ENCODE assay signal across 30 cellular contexts in genomic region chr7:74350751-74351150, GRCh38.
"Had no signal": no experiment of that assay in that cellular context is flagged by ENCODE, and none has a peak within 500 bp of the region (broad histone marks: within the 10 kb centered on the region; RNA-seq: fewer than 3 reads in every experiment).

No MANE protein-coding gene starts in this region.

- H3K27ac Mint-ChIP-seq: naive thymus-derived CD4-positive, alpha-beta T cell; natural killer cell treated with Interleukin-12 subunit alpha and Interleukin-12 subunit beta and Interleukin-15 and Interleukin-18, amount 100 ng/mL, for 72 hours; stimulated activated naive B cell treated with anti-CD40 and anti-IgM and Interleukin-4, amounts not matched to agents 10 μg/mL and 1 μg/mL and 100 μg/mL, for 72 hours had no signal

- H3K36me3 Mint-ChIP-seq: natural killer cell treated with Interleukin-12 subunit alpha and Interleukin-12 subunit beta and Interleukin-15 and Interleukin-18, amount 100 ng/mL, for 72 hours had no signal

- H3K36me3 ChIP-seq: pancreas, prostate gland, upper lobe of right lung had no signal

- H3K4me1 ChIP-seq: left ventricle myocardium inferior, pancreas, prostate gland, suprapubic skin, upper lobe of right lung had no signal

- H3K9me3 Mint-ChIP-seq: immature natural killer cell; natural killer cell treated with Interleukin-12 subunit alpha and Interleukin-12 subunit beta and Interleukin-15 and Interleukin-18, amount 100 ng/mL, for 72 hours had no signal

- H3K27me3 Mint-ChIP-seq: naive thymus-derived CD4-positive, alpha-beta T cell; natural killer cell treated with Interleukin-12 subunit alpha and Interleukin-12 subunit beta and Interleukin-15 and Interleukin-18, amount 100 ng/mL, for 72 hours; stimulated activated naive B cell treated with anti-CD40 and anti-IgM and Interleukin-4, amounts not matched to agents 10 μg/mL and 1 μg/mL and 100 μg/mL, for 72 hours had no signal

- FAIRE-seq: islet of Langerhans, kidney, pancreas, urothelium cell line had no signal

- H3K4me3 Mint-ChIP-seq: immature natural killer cell; natural killer cell treated with Interleukin-12 subunit alpha and Interleukin-12 subunit beta and Interleukin-15 and Interleukin-18, amount 100 ng/mL, for 72 hours; stimulated activated naive B cell treated with anti-CD40 and anti-IgM and Interleukin-4, amounts not matched to agents 10 μg/mL and 1 μg/mL and 100 μg/mL, for 72 hours had no signal

- H3K9me3 ChIP-seq: mucosa of descending colon, pancreas, prostate gland, stomach, suprapubic skin, thoracic aorta, upper lobe of right lung had no signal

- ATAC-seq: mucosa of descending colon; naive thymus-derived CD4-positive, alpha-beta T cell; natural killer cell treated with Interleukin-12 subunit alpha and Interleukin-12 subunit beta and Interleukin-15 and Interleukin-18, amount 100 ng/mL, for 72 hours; pancreas; right cardiac atrium; sciatic nerve; stimulated activated naive B cell treated with anti-CD40 and anti-IgM and Interleukin-4, amounts not matched to agents 10 μg/mL and 1 μg/mL and 100 μg/mL, for 72 hours; stimulated activated naive CD8-positive, alpha-beta T cell treated with anti-CD3 and anti-CD28 coated beads, Interleukin-15, Interleukin-2, amounts not matched to agents 100 U/mL and 50 U/mL, for 24 hours; upper lobe of right lung had no signal

- H3K27me3 ChIP-seq: pancreas, stomach, suprapubic skin, tibial artery, upper lobe of right lung had no signal

- H3K4me3 ChIP-seq: left ventricle myocardium inferior, lung, mucosa of descending colon, pancreas, prostate gland, skin epidermis, stomach, suprapubic skin, thoracic aorta, tibial artery, upper lobe of right lung had no signal

- H3K27ac ChIP-seq: left ventricle myocardium inferior, pancreas, prostate gland, skin epidermis, stomach, suprapubic skin, thoracic aorta, tibial artery, upper lobe of right lung had no signal

- H3K4me1 Mint-ChIP-seq: immature natural killer cell; naive thymus-derived CD4-positive, alpha-beta T cell had no signal

- DNase-seq: hypothalamus; immature natural killer cell; kidney; left ventricle myocardium inferior; midbrain; mucosa of descending colon; naive thymus-derived CD4-positive, alpha-beta T cell; nucleus accumbens; pancreas; posterior cingulate gyrus; retina; right cardiac atrium; stimulated activated CD4-positive, alpha-beta T cell treated with anti-CD3 and anti-CD28 coated beads, Interleukin-12 subunit alpha, Interleukin-12 subunit beta, amount 100 ng/mL, for 4 hours; stimulated activated CD4-positive, alpha-beta T cell treated with anti-CD3 and anti-CD28 coated beads, Interleukin-15, amount 100 ng/mL, for 24 hours; stimulated activated CD4-positive, alpha-beta T cell treated with anti-CD3 and anti-CD28 coated beads, Interleukin-2, amount 100 ng/mL, for 24 hours; stimulated activated CD4-positive, alpha-beta T cell treated with anti-CD3 and anti-CD28 coated beads, Interleukin-4, amount 100 ng/mL, for 1 hour; stimulated activated naive B cell treated with anti-CD40 and anti-IgM and Interleukin-4, amounts not matched to agents 10 μg/mL and 1 μg/mL and 100 μg/mL, for 72 hours; stimulated activated naive CD8-positive, alpha-beta T cell treated with anti-CD3 and anti-CD28 coated beads, Interleukin-15, Interleukin-2, amounts not matched to agents 100 U/mL and 50 U/mL, for 24 hours; stomach; tibial artery; upper lobe of right lung had no signal
